In the genomic region with DNA sequence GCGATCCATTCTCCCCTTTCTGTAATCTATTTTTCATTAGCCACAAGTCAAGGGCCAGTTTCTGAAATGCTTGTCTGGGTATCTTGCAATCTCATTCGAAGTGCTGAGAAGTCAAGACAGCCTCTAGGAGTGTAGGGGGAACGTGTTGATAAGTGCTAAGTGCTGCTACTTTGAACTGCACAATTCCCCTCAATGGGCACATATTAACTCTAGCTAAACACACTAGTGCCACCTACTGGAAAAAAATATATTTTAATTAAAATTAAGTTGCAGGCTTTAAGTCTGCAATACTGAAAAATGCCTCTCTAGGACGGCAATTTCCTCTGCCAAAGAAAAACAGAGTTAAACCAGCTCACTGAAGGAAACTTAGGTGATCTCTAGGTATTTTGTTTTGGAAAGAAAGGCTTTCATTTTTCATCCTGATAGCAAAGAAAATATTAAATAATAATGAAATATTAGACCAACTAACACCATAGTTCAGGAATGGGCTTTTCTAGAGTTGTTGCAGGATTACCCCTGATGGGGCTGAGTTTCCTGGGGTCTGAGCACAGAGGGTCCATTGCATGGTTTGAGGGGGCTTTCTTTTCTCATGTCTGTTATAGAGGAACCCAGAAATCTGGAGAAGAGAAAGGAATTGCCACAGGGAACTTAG, we compare ENCODE assay signal across 8 cellular contexts.
A peak's percentile ranks its signal among the peaks of the same experiment; 100 is the strongest.
DNase-seq lines count a peak whose midpoint lies in the region; ATAC-seq and TF ChIP-seq lines count a peak whose summit lies in the region.

No MANE protein-coding gene starts in this region.

- no peaks in the 10 kb centered on the region for H3K9me3 ChIP-seq in subcutaneous abdominal adipose tissue (ENCODE audit: control insufficient read depth in 5 of 5, low read length in 5 of 5)

- peaks cover 2% of the 10 kb centered on the region for H3K27me3 ChIP-seq in BJ (ENCODE audit: control insufficient read depth, insufficient read depth, low read length)
- H3K27me3 ChIP-seq in brain microvascular endothelial cell (replicated peaks) = no peaks in the 10 kb centered on the region
- H3K27me3 ChIP-seq in subcutaneous abdominal adipose tissue (ENCODE audit: control insufficient read depth in 5 of 5, insufficient read depth in 4 of 5, low read length in 5 of 5) = no peaks in the 10 kb centered on the region

- ATAC-seq in GM18511 (IDR thresholded peaks at IDR 0.05; ENCODE audit: unreplicated experiment) (peak; percentile 87), HG03520 (IDR thresholded peaks at IDR 0.05; ENCODE audit: unreplicated experiment) (peak; percentile 67), HG03457 (IDR thresholded peaks at IDR 0.05; ENCODE audit: unreplicated experiment) (no peak)

- POLR2A ChIA-PET in BJ (lab: Charles Lee) = no interaction called here

- H3K27ac ChIP-seq in brain microvascular endothelial cell = no peak overlapping the region
- peak overlapping the region; percentile 69 for H3K27ac ChIP-seq in subcutaneous abdominal adipose tissue (ENCODE audit: low read depth, low read length)

- H3K36me3 ChIP-seq in BJ (ENCODE audit: control insufficient read depth, insufficient read depth, low read length) = no peaks in the 10 kb centered on the region
- H3K36me3 ChIP-seq in brain microvascular endothelial cell (replicated peaks) = no peaks in the 10 kb centered on the region
- no peaks in the 10 kb centered on the region for H3K36me3 ChIP-seq in subcutaneous abdominal adipose tissue (ENCODE audit: control insufficient read depth in 5 of 5, insufficient read depth in 5 of 5, low read length in 5 of 5)

- no peak overlapping the region for H3K4me3 ChIP-seq in BJ (ENCODE audit: low read depth, low read length)
- H3K4me3 ChIP-seq in brain microvascular endothelial cell (ENCODE audit: low read depth, low read length) = no peak overlapping the region
- H3K4me3 ChIP-seq in subcutaneous abdominal adipose tissue (ENCODE audit: low read depth in 1 of 5, low read length in 5 of 5) = no peak overlapping the region

- peaks cover 0 to 18% (median 4%) of the 10 kb centered on the region in 5 donors for H3K4me1 ChIP-seq in subcutaneous abdominal adipose tissue (ENCODE audit: control insufficient read depth in 5 of 5, insufficient read depth in 5 of 5, low read length in 5 of 5)

- no peak overlapping the region for H3K9ac ChIP-seq in subcutaneous abdominal adipose tissue (ENCODE audit: low read length in 5 of 5)

- peak; percentile 43 for TF ChIP-seq CTCF in BJ (IDR thresholded peaks at IDR 0.05; ENCODE audit: insufficient read depth, low read depth, low read length)
- peak; percentile 44 for TF ChIP-seq CTCF in brain microvascular endothelial cell (IDR thresholded peaks at IDR 0.05; ENCODE audit: low read depth, low read length, missing control alignments)

- DNase-seq in BJ (ENCODE audit: low read depth) = no peak
- DNase-seq in NCI-H82 treated with DMSO at 0.1 percent for 48 hours (lab: John Stamatoyannopoulos, UW; ENCODE audit: unreplicated experiment) = peak; percentile 46
- DNase-seq in brain microvascular endothelial cell = peak; percentile 43
- peak; percentile 84 for DNase-seq in inferior parietal cortex (ENCODE audit: extremely low spot score)

- CTCF ChIA-PET in BJ (lab: Yijun Ruan, JAX) = interaction anchor here (0.8 to 4.8 kb wide), 23 partner anchors 9 to 562 kb away, joined by 3 to 38 read pairs (median 4); no protein-coding TSS in a partner anchor

- in situ Hi-C loops in brain microvascular endothelial cell (cut with HindIII; ENCODE audit: low pct_ligation_motif_present, low sequenced_read_pairs) = loop anchor here (25.0 kb wide), 1 partner anchor 554 kb away; no protein-coding TSS in a partner anchor
